ENCODE assay signal across 7 cellular contexts in genomic region chr13:102845289-102845629, GRCh38. TPM values are rescaled to one million over a fixed set of nuclear protein-coding genes. Genes with fewer than 3 reads are reported as not detected.
DNase-seq lines count a peak whose midpoint lies in the region; ATAC-seq and TF ChIP-seq lines count a peak whose summit lies in the region.

No MANE protein-coding gene starts in this region.

- H3K27me3 ChIP-seq in tibial nerve, result no peaks in the 10 kb centered on the region

- TF ChIP-seq POLR2A in tibial nerve (IDR thresholded peaks at IDR 0.05), result no peak

- WGBS in tibial nerve, 2 donors, result 2 to 3% methylated on average over 13 of the region's 13 CpGs

- H3K9me3 ChIP-seq in tibial nerve, result no peaks in the 10 kb centered on the region

- H3K4me1 Mint-ChIP-seq in activated naive CD8-positive, alpha-beta T cell treated with anti-CD3 and anti-CD28 coated beads, Interleukin-2, amount 50 U/mL, for 24 hours, result peaks cover 40% of the 10 kb centered on the region

- peaks cover 4% of the 10 kb centered on the region for H3K36me3 Mint-ChIP-seq in activated naive CD8-positive, alpha-beta T cell treated with anti-CD3 and anti-CD28 coated beads, Interleukin-2, amount 50 U/mL, for 24 hours (ENCODE audit: low read depth)

- DNase-seq in activated naive CD8-positive, alpha-beta T cell treated with anti-CD3 and anti-CD28 coated beads, Interleukin-2, amount 50 U/mL, for 24 hours, result no peak
- DNase-seq in left lobe of liver (ENCODE audit: low spot score) (no peak), tibial nerve (ENCODE audit: low spot score in 2 of 2) (no peak), DMS53 (lab: John Stamatoyannopoulos, UW) (no peak), SW480 (ENCODE audit: low spot score) (no peak)

- H3K27me3 Mint-ChIP-seq in activated naive CD8-positive, alpha-beta T cell treated with anti-CD3 and anti-CD28 coated beads, Interleukin-2, amount 50 U/mL, for 24 hours, result peaks cover 2% of the 10 kb centered on the region

- H3K9me3 Mint-ChIP-seq in activated naive CD8-positive, alpha-beta T cell treated with anti-CD3 and anti-CD28 coated beads, Interleukin-2, amount 50 U/mL, for 24 hours, result no peaks in the 10 kb centered on the region

- peak overlapping the region; percentile 74 to 98 (median 86) for H3K4me3 ChIP-seq in tibial nerve

- H3K4me1 ChIP-seq in tibial nerve, result peaks cover 3 to 39% (median 16%) of the 10 kb centered on the region in 4 donors

- ATAC-seq in GM19438 (IDR thresholded peaks at IDR 0.05; ENCODE audit: low read depth, unreplicated experiment), result peak; percentile 17
- ATAC-seq in HG03103 (IDR thresholded peaks at IDR 0.05; ENCODE audit: low read depth, unreplicated experiment), result peak; percentile 1
- ATAC-seq in activated naive CD8-positive, alpha-beta T cell treated with anti-CD3 and anti-CD28 coated beads, Interleukin-2, amount 50 U/mL, for 24 hours, result no peak
- peak; percentile 34 for ATAC-seq in left lobe of liver

- H3K4me3 Mint-ChIP-seq in activated naive CD8-positive, alpha-beta T cell treated with anti-CD3 and anti-CD28 coated beads, Interleukin-2, amount 50 U/mL, for 24 hours, result peak overlapping the region; percentile 90

- TF ChIP-seq EP300 in tibial nerve (IDR thresholded peaks at IDR 0.05), result no peak

- peaks cover 0 to 1% (median 0%) of the 10 kb centered on the region in 3 donors for H3K36me3 ChIP-seq in tibial nerve

- no peak for TF ChIP-seq CTCF in tibial nerve (IDR thresholded peaks at IDR 0.05)

- H3K27ac ChIP-seq in tibial nerve, result peak overlapping the region; percentile 85 to 99 (median 96)

- peak overlapping the region; percentile 95 for H3K27ac Mint-ChIP-seq in activated naive CD8-positive, alpha-beta T cell treated with anti-CD3 and anti-CD28 coated beads, Interleukin-2, amount 50 U/mL, for 24 hours

RNA-seq across cellular contexts. Expression of gene ERCC5, which starts 0.6 kb away (rescaled TPM):
- 23.9 TPM for total RNA-seq in left lobe of liver
- 100 to 1,000 TPM in 2 of 4 donors, 10 to 100 TPM in 2; 47.1 to 113 (median 85.1) TPM for total RNA-seq in tibial nerve

RNA-seq across cellular contexts. Expression of gene BIVM, which starts 46.3 kb away (rescaled TPM):
- total RNA-seq in left lobe of liver, result 19.6 TPM
- 10 to 100 TPM; 11.8 to 33.5 (median 19.1) TPM for total RNA-seq in tibial nerve

RNA-seq across cellular contexts. Expression of gene POGLUT2, which starts 46.5 kb away (rescaled TPM):
- total RNA-seq in left lobe of liver (4.5 TPM), tibial nerve (1 to 10 TPM; 4.5 to 6.6 (median 6.0) TPM)
